ENCODE assay signal across 8 cellular contexts in the genomic region with DNA sequence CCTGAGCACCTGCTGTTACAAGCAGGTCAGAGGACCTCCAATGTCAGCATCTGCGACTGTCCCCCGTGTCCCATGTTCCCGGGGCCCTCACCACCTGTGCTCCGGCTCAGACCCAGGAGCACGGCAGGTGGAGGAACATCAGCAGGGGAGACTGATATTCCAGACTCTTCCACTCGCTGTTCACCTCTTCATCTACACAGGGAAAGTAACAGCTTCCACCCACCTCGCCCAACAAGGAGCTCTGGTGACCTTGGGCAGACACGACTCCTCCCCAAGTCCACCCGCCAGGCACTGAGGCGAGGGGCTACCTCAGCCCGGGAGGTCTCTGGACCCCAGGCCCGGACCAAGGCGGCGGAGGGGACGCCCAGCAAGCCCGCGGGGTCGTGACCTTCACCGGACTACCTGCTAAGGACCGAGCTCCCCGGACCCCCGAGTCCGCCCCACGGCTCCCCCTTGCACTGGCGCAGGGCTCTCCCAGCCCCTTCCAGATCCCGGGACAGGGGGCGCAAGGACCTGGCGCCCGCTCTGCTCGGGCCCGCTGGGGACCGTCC.
DNase-seq lines count a peak whose midpoint lies in the region; ATAC-seq, FAIRE-seq and TF ChIP-seq lines count a peak whose summit lies in the region.
"Not testable (repeated sequence)": the region's sequence is repeated elsewhere in the genome, so short reads cannot be mapped to it uniquely, and the experiment has no call there.

No MANE protein-coding gene starts in this region.

- H4K20me1 ChIP-seq in Karpas-422 (ENCODE audit: insufficient read depth, low read depth, low read length) = not testable (repeated sequence)

- H3K4me2 ChIP-seq in Karpas-422 (ENCODE audit: low read depth, low read length, poor library complexity, severe bottlenecking) = peak overlapping the region; percentile 96

- peaks cover 28% of the 10 kb centered on the region for H3K79me2 ChIP-seq in Karpas-422 (ENCODE audit: low read length)

- intact Hi-C loops in kidney (cut with DNase I); ovary (cut with DNase I); upper lobe of right lung (cut with DNase I): not testable (repeated sequence)

- H3K27ac ChIP-seq in Karpas-422 (ENCODE audit: low read length) = peak overlapping the region; percentile 22; the same call in 1 of the 2 replicates
- H3K27ac ChIP-seq in kidney (ENCODE audit: low read depth in 2 of 2, low read length in 2 of 2) = peak overlapping the region; percentile 26 to 67
- peak overlapping the region; percentile 72 to 83 for H3K27ac ChIP-seq in ovary
- H3K27ac ChIP-seq in upper lobe of right lung = peak overlapping the region; percentile 72

- H3K27me3 ChIP-seq in Karpas-422 (ENCODE audit: low read length); endocrine pancreas (ENCODE audit: control insufficient read depth, insufficient read depth, low read length); ovary; upper lobe of right lung: not testable (repeated sequence)

- peak overlapping the region; percentile 98 for H3K9ac ChIP-seq in Karpas-422 (ENCODE audit: low read length)
- H3K9ac ChIP-seq in endocrine pancreas (ENCODE audit: control insufficient read depth, insufficient read depth, low read length) = peak overlapping the region; percentile 26
- H3K9ac ChIP-seq in kidney (ENCODE audit: low read length in 2 of 2) = peak overlapping the region in 1 of 2 donors; percentile 61

- H3K9me3 ChIP-seq in Karpas-422 (ENCODE audit: low read length); endocrine pancreas (ENCODE audit: control insufficient read depth, low read length); kidney (ENCODE audit: control insufficient read depth in 1 of 2, low read length in 2 of 2); ovary; upper lobe of right lung: not testable (repeated sequence)

- H3K4me3 ChIP-seq in HFF-Myc (replicated peaks; ENCODE audit: low read depth, low read length) = peak overlapping the region; percentile 53
- H3K4me3 ChIP-seq in Karpas-422 (ENCODE audit: low read length) = peak overlapping the region; percentile 99
- not testable (repeated sequence) for H3K4me3 ChIP-seq in endocrine pancreas (ENCODE audit: control insufficient read depth, insufficient read depth, low read length)
- peak overlapping the region; percentile 45 to 51 for H3K4me3 ChIP-seq in kidney (ENCODE audit: low read length in 2 of 2)
- H3K4me3 ChIP-seq in ovary = peak overlapping the region; percentile 56
- peak overlapping the region; percentile 60 for H3K4me3 ChIP-seq in upper lobe of right lung

- WGBS in ovary, 3 donors = 10 to 23% (median 15%) methylated on average over 27 to 30 of the region's 32 CpGs

- DNase-seq in GM13976 (ENCODE audit: low spot score) (peak; percentile 23), Karpas-422 (peak; percentile 50), kidney (peak; percentile 84), ovary (peak; percentile 27 to 54 (median 43)), upper lobe of right lung (peak; percentile 70)
- DNase-seq in HFF-Myc (ENCODE audit: extremely low read depth, low read depth) = not testable (repeated sequence)
- DNase-seq in activated CD8-positive, alpha-beta memory T cell treated with anti-CD3 and anti-CD28 coated beads, Interleukin-2, amount 50 U/mL, for 48 hours = peak; percentile 70

- peak overlapping the region; percentile 76; the same call in 1 of the 2 replicates for H2AFZ ChIP-seq in Karpas-422 (ENCODE audit: low read length)

- peak; percentile 6 for ATAC-seq in upper lobe of right lung

- not testable (repeated sequence) for TF ChIP-seq POLR2A in ovary (IDR thresholded peaks at IDR 0.05)

- not testable (repeated sequence) for FAIRE-seq in kidney (lab: Jason Lieb, UNC)

- H3K36me3 ChIP-seq in Karpas-422 (ENCODE audit: insufficient read depth, low read length); endocrine pancreas (ENCODE audit: control insufficient read depth, insufficient read depth, low read length); kidney (ENCODE audit: control insufficient read depth in 1 of 2, insufficient read depth in 2 of 2, low read length in 2 of 2); ovary; upper lobe of right lung: not testable (repeated sequence)

- not testable (repeated sequence) for TF ChIP-seq EP300 in ovary (IDR thresholded peaks at IDR 0.05)

- peaks cover 12% of the 10 kb centered on the region for H3K4me1 ChIP-seq in Karpas-422 (ENCODE audit: low read length)
- not testable (repeated sequence) for H3K4me1 ChIP-seq in endocrine pancreas (ENCODE audit: control insufficient read depth, insufficient read depth, low read length); kidney (ENCODE audit: control insufficient read depth in 1 of 2, insufficient read depth in 1 of 2, low read depth in 1 of 2, low read length in 2 of 2); ovary (ENCODE audit: insufficient read depth); upper lobe of right lung

- H3K9me2 ChIP-seq in Karpas-422 (replicated peaks; ENCODE audit: insufficient read depth, low read length) = not testable (repeated sequence)

- TF ChIP-seq CTCF in GM13976 (IDR thresholded peaks at IDR 0.05; ENCODE audit: borderline replicate concordance, control extremely low read depth, extremely low read depth, insufficient read depth, missing control alignments); HFF-Myc (IDR thresholded peaks at IDR 0.05; ENCODE audit: low read depth, low read length, missing control alignments); kidney (IDR thresholded peaks at IDR 0.05; ENCODE audit: borderline replicate concordance, extremely low read depth, insufficient read depth); ovary (IDR thresholded peaks at IDR 0.05); upper lobe of right lung (IDR thresholded peaks at IDR 0.05): not testable (repeated sequence)

- in situ Hi-C loops in GM13976 (cut with MboI; ENCODE audit: low sequenced_read_pairs, unreplicated experiment) = not testable (repeated sequence)

Comparison
In these comparisons a context has a peak if more than half of its experiments do, and no peak if none do; other contexts are left out.
1. H3K27ac ChIP-seq: peak in every context shown above with its lines; median percentile 78 in ovary; 72 in upper lobe of right lung; 46 in kidney; 22 in Karpas-422.